ENCODE assay signal across 1 cellular context in genomic region chr12:79643821-79644220, GRCh38.
TF ChIP-seq lines count a peak whose summit lies in the region.

No MANE protein-coding gene starts in this region.

TF ChIP-seq in HepG2, 621 proteins besides CTCF, POLR2A, EP300 and RAD21 (continued from another document):
- no peak for TF ChIP-seq ATM (IDR thresholded peaks at IDR 0.05; ENCODE audit: borderline replicate concordance)
- no peak for TF ChIP-seq ZNF160 (CRISPR knock-in tag; IDR thresholded peaks at IDR 0.05)
- peak; percentile 61 for TF ChIP-seq ASH2L (IDR thresholded peaks at IDR 0.05; ENCODE audit: insufficient read length, low read depth, low read length)
- no peak for TF ChIP-seq HOXD1 (CRISPR knock-in tag; IDR thresholded peaks at IDR 0.05)
- no peak for TF ChIP-seq SYNCRIP (IDR thresholded peaks at IDR 0.05; ENCODE audit: insufficient read depth, low read depth, low read length)
- no peak for TF ChIP-seq HIVEP1 (CRISPR knock-in tag; IDR thresholded peaks at IDR 0.05)
- no peak for TF ChIP-seq POGZ (CRISPR knock-in tag; IDR thresholded peaks at IDR 0.05)
- no peak for TF ChIP-seq ZBTB1 (CRISPR knock-in tag; IDR thresholded peaks at IDR 0.05; ENCODE audit: borderline replicate concordance)
- no peak for TF ChIP-seq MEIS2 (CRISPR knock-in tag; IDR thresholded peaks at IDR 0.05)
- 0 out of 2 replicates have a peak, but pooled peaks have one; percentile 19 for TF ChIP-seq KDM6A (CRISPR knock-in tag; IDR thresholded peaks at IDR 0.05; ENCODE audit: low read depth)
- no peak for TF ChIP-seq ZNF703 (CRISPR knock-in tag; IDR thresholded peaks at IDR 0.05; ENCODE audit: borderline replicate concordance)
- TF ChIP-seq FOXJ3 (CRISPR knock-in tag; IDR thresholded peaks at IDR 0.05; ENCODE audit: borderline replicate concordance) = 0 out of 2 replicates have a peak, but pooled peaks have one; percentile 14
- TF ChIP-seq, protein P1, sequence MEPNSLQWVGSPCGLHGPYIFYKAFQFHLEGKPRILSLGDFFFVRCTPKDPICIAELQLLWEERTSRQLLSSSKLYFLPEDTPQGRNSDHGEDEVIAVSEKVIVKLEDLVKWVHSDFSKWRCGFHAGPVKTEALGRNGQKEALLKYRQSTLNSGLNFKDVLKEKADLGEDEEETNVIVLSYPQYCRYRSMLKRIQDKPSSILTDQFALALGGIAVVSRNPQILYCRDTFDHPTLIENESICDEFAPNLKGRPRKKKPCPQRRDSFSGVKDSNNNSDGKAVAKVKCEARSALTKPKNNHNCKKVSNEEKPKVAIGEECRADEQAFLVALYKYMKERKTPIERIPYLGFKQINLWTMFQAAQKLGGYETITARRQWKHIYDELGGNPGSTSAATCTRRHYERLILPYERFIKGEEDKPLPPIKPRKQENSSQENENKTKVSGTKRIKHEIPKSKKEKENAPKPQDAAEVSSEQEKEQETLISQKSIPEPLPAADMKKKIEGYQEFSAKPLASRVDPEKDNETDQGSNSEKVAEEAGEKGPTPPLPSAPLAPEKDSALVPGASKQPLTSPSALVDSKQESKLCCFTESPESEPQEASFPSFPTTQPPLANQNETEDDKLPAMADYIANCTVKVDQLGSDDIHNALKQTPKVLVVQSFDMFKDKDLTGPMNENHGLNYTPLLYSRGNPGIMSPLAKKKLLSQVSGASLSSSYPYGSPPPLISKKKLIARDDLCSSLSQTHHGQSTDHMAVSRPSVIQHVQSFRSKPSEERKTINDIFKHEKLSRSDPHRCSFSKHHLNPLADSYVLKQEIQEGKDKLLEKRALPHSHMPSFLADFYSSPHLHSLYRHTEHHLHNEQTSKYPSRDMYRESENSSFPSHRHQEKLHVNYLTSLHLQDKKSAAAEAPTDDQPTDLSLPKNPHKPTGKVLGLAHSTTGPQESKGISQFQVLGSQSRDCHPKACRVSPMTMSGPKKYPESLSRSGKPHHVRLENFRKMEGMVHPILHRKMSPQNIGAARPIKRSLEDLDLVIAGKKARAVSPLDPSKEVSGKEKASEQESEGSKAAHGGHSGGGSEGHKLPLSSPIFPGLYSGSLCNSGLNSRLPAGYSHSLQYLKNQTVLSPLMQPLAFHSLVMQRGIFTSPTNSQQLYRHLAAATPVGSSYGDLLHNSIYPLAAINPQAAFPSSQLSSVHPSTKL (CRISPR knock-in tag; IDR thresholded peaks at IDR 0.05) = peak; percentile 84
- no peak for TF ChIP-seq SP4 (CRISPR knock-in tag; IDR thresholded peaks at IDR 0.05)
- no peak for TF ChIP-seq STAT5B (CRISPR knock-in tag; IDR thresholded peaks at IDR 0.05)
- 0 out of 2 replicates have a peak, but pooled peaks have one; percentile 24 for TF ChIP-seq ZKSCAN8 (CRISPR knock-in tag; IDR thresholded peaks at IDR 0.05; ENCODE audit: borderline replicate concordance)
- 0 out of 2 replicates have a peak, but pooled peaks have one; percentile 60 for TF ChIP-seq MIXL1 (CRISPR knock-in tag; IDR thresholded peaks at IDR 0.05)
